Comparison of ENCODE assay signal across 33 cellular contexts in the genomic region with DNA sequence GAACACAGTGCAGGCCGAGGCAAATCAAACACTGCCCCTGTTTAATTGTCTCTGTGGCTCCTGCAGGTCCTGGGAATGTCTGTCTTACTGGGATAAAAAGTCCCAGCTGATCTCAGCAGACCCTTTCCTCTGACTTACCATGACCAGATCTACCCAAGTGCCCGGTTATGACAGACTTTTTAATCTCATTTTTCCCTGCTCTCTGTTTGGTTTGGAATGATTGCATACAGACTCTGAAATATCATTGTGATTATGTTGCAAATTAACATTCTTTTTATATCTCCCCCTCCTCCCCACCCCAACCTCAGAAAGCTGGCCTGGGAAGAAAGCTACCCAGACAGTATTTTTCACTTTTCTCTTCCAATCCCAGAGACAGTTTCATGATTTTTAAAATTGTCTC. TPM values are rescaled to one million over a fixed set of nuclear protein-coding genes. Genes with fewer than 3 reads are reported as not detected.
"Had no signal": no experiment of that assay in that cellular context is flagged by ENCODE, and none has a peak within 500 bp of the region (broad histone marks: within the 10 kb centered on the region; RNA-seq: fewer than 3 reads in every experiment).

No MANE protein-coding gene starts in this region.

- H3K27me3 ChIP-seq: esophagus muscularis mucosa, gastrocnemius medialis, upper lobe of left lung had no signal

- H3K4me3 ChIP-seq: esophagus muscularis mucosa, gastrocnemius medialis, left ventricle myocardium inferior, lung, skin epidermis, upper lobe of left lung had no signal

- H3K4me3 Mint-ChIP-seq: activated CD4-positive, alpha-beta memory T cell treated with anti-CD3 and anti-CD28 coated beads, Interleukin-2, amount 10 ng/mL, durations not matched to agents 7 days and 5 days; activated CD4-positive, alpha-beta T cell treated with anti-CD3 and anti-CD28 coated beads, Interleukin-2, amount 10 ng/mL, durations not matched to agents 7 days and 5 days; activated naive CD4-positive, alpha-beta T cell treated with anti-CD3 and anti-CD28 coated beads, Interleukin-2, amount 10 ng/mL, durations not matched to agents 7 days and 5 days; activated naive CD8-positive, alpha-beta T cell treated with anti-CD3 and anti-CD28 coated beads, Interleukin-2, amount 10 ng/mL, durations not matched to agents 7 days and 5 days; activated T-cell treated with anti-CD3 and anti-CD28 coated beads, Interleukin-2, amount 50 U/mL, for 24 hours; central memory CD8-positive, alpha-beta T cell; effector memory CD8-positive, alpha-beta T cell; natural killer cell treated with Interleukin-12 subunit alpha and Interleukin-12 subunit beta and Interleukin-15 and Interleukin-18, amount 100 ng/mL, for 72 hours; stimulated activated effector memory CD8-positive, alpha-beta T cell treated with anti-CD3 and anti-CD28 coated beads, Interleukin-12 subunit alpha, Interleukin-12 subunit beta, amount 100 ng/mL, for 72 hours; stimulated activated naive CD8-positive, alpha-beta T cell treated with anti-CD3 and anti-CD28 coated beads, Interleukin-15, Interleukin-2, amounts not matched to agents 100 ng/mL and 50 ng/mL, for 24 hours had no signal

- DNase-seq: activated CD4-positive, alpha-beta memory T cell treated with anti-CD3 and anti-CD28 coated beads, Interleukin-2, amount 10 ng/mL, durations not matched to agents 7 days and 5 days; activated CD4-positive, alpha-beta T cell treated with anti-CD3 and anti-CD28 coated beads for 1 hour; activated CD4-positive, alpha-beta T cell treated with anti-CD3 and anti-CD28 coated beads, Interleukin-2, amount 10 ng/mL, durations not matched to agents 7 days and 5 days; activated CD8-positive, alpha-beta memory T cell treated with anti-CD3 and anti-CD28 coated beads, Interleukin-2, amount 50 U/mL, for 48 hours; activated gamma-delta T cell; activated naive CD4-positive, alpha-beta T cell treated with anti-CD3 and anti-CD28 coated beads, Interleukin-2, amount 10 ng/mL, durations not matched to agents 7 days and 5 days; activated naive CD8-positive, alpha-beta T cell treated with anti-CD3 and anti-CD28 coated beads, Interleukin-2, amount 10 ng/mL, durations not matched to agents 7 days and 5 days; activated T-cell treated with anti-CD3 and anti-CD28 coated beads, Interleukin-2, amount 50 U/mL, for 24 hours; amniotic stem cell; effector memory CD8-positive, alpha-beta T cell; gastrocnemius medialis; glutamatergic neuron; islet precursor cell; left ventricle myocardium inferior; mesendoderm; stimulated activated CD4-positive, alpha-beta T cell treated with anti-CD3 and anti-CD28 coated beads, Interleukin-12 subunit alpha, Interleukin-12 subunit beta, amount 100 ng/mL, for 4 hours; stimulated activated CD4-positive, alpha-beta T cell treated with anti-CD3 and anti-CD28 coated beads, Interleukin-4, amount 100 ng/mL, for 24 hours; T-helper 1 cell; upper lobe of left lung; WERI-Rb-1 had no signal

- H3K9me3 ChIP-seq: esophagus muscularis mucosa, gastrocnemius medialis, left ventricle myocardium inferior, upper lobe of left lung had no signal

- H3K27ac Mint-ChIP-seq: activated CD4-positive, alpha-beta memory T cell treated with anti-CD3 and anti-CD28 coated beads, Interleukin-2, amount 10 ng/mL, durations not matched to agents 7 days and 5 days; activated CD4-positive, alpha-beta T cell treated with anti-CD3 and anti-CD28 coated beads, Interleukin-2, amount 10 ng/mL, durations not matched to agents 7 days and 5 days; activated naive CD4-positive, alpha-beta T cell treated with anti-CD3 and anti-CD28 coated beads, Interleukin-2, amount 10 ng/mL, durations not matched to agents 7 days and 5 days; activated naive CD8-positive, alpha-beta T cell treated with anti-CD3 and anti-CD28 coated beads, Interleukin-2, amount 10 ng/mL, durations not matched to agents 7 days and 5 days; activated T-cell treated with anti-CD3 and anti-CD28 coated beads, Interleukin-2, amount 50 U/mL, for 24 hours; effector memory CD8-positive, alpha-beta T cell; natural killer cell treated with Interleukin-12 subunit alpha and Interleukin-12 subunit beta and Interleukin-15 and Interleukin-18, amount 100 ng/mL, for 72 hours; stimulated activated effector memory CD8-positive, alpha-beta T cell treated with anti-CD3 and anti-CD28 coated beads, Interleukin-12 subunit alpha, Interleukin-12 subunit beta, amount 100 ng/mL, for 72 hours; stimulated activated naive CD8-positive, alpha-beta T cell treated with anti-CD3 and anti-CD28 coated beads, Interleukin-15, Interleukin-2, amounts not matched to agents 100 ng/mL and 50 ng/mL, for 24 hours had no signal

- H3K36me3 ChIP-seq: gastrocnemius medialis, left ventricle myocardium inferior, upper lobe of left lung, WERI-Rb-1 had no signal

- H3K27ac ChIP-seq: esophagus muscularis mucosa, gastrocnemius medialis, left ventricle myocardium inferior, upper lobe of left lung, WERI-Rb-1 had no signal

- H3K36me3 Mint-ChIP-seq: activated naive CD4-positive, alpha-beta T cell treated with anti-CD3 and anti-CD28 coated beads, Interleukin-2, amount 10 ng/mL, durations not matched to agents 7 days and 5 days; activated naive CD8-positive, alpha-beta T cell treated with anti-CD3 and anti-CD28 coated beads, Interleukin-2, amount 10 ng/mL, durations not matched to agents 7 days and 5 days; natural killer cell treated with Interleukin-12 subunit alpha and Interleukin-12 subunit beta and Interleukin-15 and Interleukin-18, amount 100 ng/mL, for 72 hours; stimulated activated effector memory CD8-positive, alpha-beta T cell treated with anti-CD3 and anti-CD28 coated beads, Interleukin-12 subunit alpha, Interleukin-12 subunit beta, amount 100 ng/mL, for 72 hours had no signal

- H3K4me1 Mint-ChIP-seq: activated CD4-positive, alpha-beta memory T cell treated with anti-CD3 and anti-CD28 coated beads, Interleukin-2, amount 10 ng/mL, durations not matched to agents 7 days and 5 days; activated CD4-positive, alpha-beta T cell treated with anti-CD3 and anti-CD28 coated beads, Interleukin-2, amount 10 ng/mL, durations not matched to agents 7 days and 5 days; activated naive CD4-positive, alpha-beta T cell treated with anti-CD3 and anti-CD28 coated beads, Interleukin-2, amount 10 ng/mL, durations not matched to agents 7 days and 5 days; activated naive CD8-positive, alpha-beta T cell treated with anti-CD3 and anti-CD28 coated beads, Interleukin-2, amount 10 ng/mL, durations not matched to agents 7 days and 5 days; central memory CD8-positive, alpha-beta T cell; stimulated activated effector memory CD8-positive, alpha-beta T cell treated with anti-CD3 and anti-CD28 coated beads, Interleukin-12 subunit alpha, Interleukin-12 subunit beta, amount 100 ng/mL, for 72 hours had no signal

- H3K9me3 Mint-ChIP-seq: activated naive CD4-positive, alpha-beta T cell treated with anti-CD3 and anti-CD28 coated beads, Interleukin-2, amount 10 ng/mL, durations not matched to agents 7 days and 5 days; activated naive CD8-positive, alpha-beta T cell treated with anti-CD3 and anti-CD28 coated beads, Interleukin-2, amount 10 ng/mL, durations not matched to agents 7 days and 5 days; central memory CD8-positive, alpha-beta T cell; effector memory CD8-positive, alpha-beta T cell; natural killer cell treated with Interleukin-12 subunit alpha and Interleukin-12 subunit beta and Interleukin-15 and Interleukin-18, amount 100 ng/mL, for 72 hours; stimulated activated naive CD8-positive, alpha-beta T cell treated with anti-CD3 and anti-CD28 coated beads, Interleukin-15, Interleukin-2, amounts not matched to agents 100 ng/mL and 50 ng/mL, for 24 hours had no signal

RNA-seq across cellular contexts. Expression of a gene that starts 16.3 kb away (rescaled TPM):
- total RNA-seq: activated CD4-positive, alpha-beta memory T cell treated with anti-CD3 and anti-CD28 coated beads, Interleukin-2, amount 10 ng/mL, durations not matched to agents 7 days and 5 days; activated CD4-positive, alpha-beta T cell treated with anti-CD3 and anti-CD28 coated beads, Interleukin-2, amount 10 ng/mL, durations not matched to agents 7 days and 5 days; natural killer cell treated with Interleukin-12 subunit alpha and Interleukin-12 subunit beta and Interleukin-15 and Interleukin-18, amount 100 ng/mL, for 72 hours had no signal

RNA-seq across cellular contexts. Expression of a gene that starts 36.8 kb away (rescaled TPM):
- total RNA-seq: activated CD4-positive, alpha-beta memory T cell treated with anti-CD3 and anti-CD28 coated beads, Interleukin-2, amount 10 ng/mL, durations not matched to agents 7 days and 5 days; activated CD4-positive, alpha-beta T cell treated with anti-CD3 and anti-CD28 coated beads, Interleukin-2, amount 10 ng/mL, durations not matched to agents 7 days and 5 days; activated naive CD8-positive, alpha-beta T cell treated with anti-CD3 and anti-CD28 coated beads, Interleukin-2, amount 10 ng/mL, durations not matched to agents 7 days and 5 days; bronchial epithelial cell; gastrocnemius medialis; left ventricle myocardium inferior; mononuclear cell; natural killer cell treated with Interleukin-12 subunit alpha and Interleukin-12 subunit beta and Interleukin-15 and Interleukin-18, amount 100 ng/mL, for 72 hours; osteocyte; posterior vena cava; subcutaneous adipose tissue had no signal

RNA-seq across cellular contexts. Expression of a gene that starts 43.6 kb away (rescaled TPM):
- total RNA-seq: activated CD4-positive, alpha-beta memory T cell treated with anti-CD3 and anti-CD28 coated beads, Interleukin-2, amount 10 ng/mL, durations not matched to agents 7 days and 5 days; activated CD4-positive, alpha-beta T cell treated with anti-CD3 and anti-CD28 coated beads, Interleukin-2, amount 10 ng/mL, durations not matched to agents 7 days and 5 days; activated naive CD8-positive, alpha-beta T cell treated with anti-CD3 and anti-CD28 coated beads, Interleukin-2, amount 10 ng/mL, durations not matched to agents 7 days and 5 days; bronchial epithelial cell; mononuclear cell; natural killer cell treated with Interleukin-12 subunit alpha and Interleukin-12 subunit beta and Interleukin-15 and Interleukin-18, amount 100 ng/mL, for 72 hours; osteocyte; posterior vena cava; sciatic nerve; subcutaneous adipose tissue had no signal
